23 cellular contexts compared by ENCODE assay signal in genomic region chr14:33717866-33718265, GRCh38.
DNase-seq lines count a peak whose midpoint lies in the region; ATAC-seq and TF ChIP-seq lines count a peak whose summit lies in the region.
"Had no signal": no experiment of that assay in that cellular context is flagged by ENCODE, and none has a peak within 500 bp of the region (broad histone marks: within the 10 kb centered on the region; RNA-seq: fewer than 3 reads in every experiment).

No MANE protein-coding gene starts in this region.

- peaks cover 7% of the 10 kb centered on the region for H3K36me3 Mint-ChIP-seq in MCF 10A (ENCODE audit: insufficient read depth, unreplicated experiment)
- H3K36me3 Mint-ChIP-seq: CD14-positive monocyte; CD8-positive, alpha-beta memory T cell had no signal

- BruUV-seq in mammary epithelial cell (replicated peaks; lab: Mats Ljungman, UMichigan) = no TSS peak
- BruUV-seq in MCF 10A (replicated peaks; lab: Mats Ljungman, UMichigan) = no TSS peak

- H3K9ac ChIP-seq in mammary epithelial cell (ENCODE audit: insufficient read depth, low read length) = no peak overlapping the region
- H3K9ac ChIP-seq: BLaER1 treated with 17β-estradiol and CSF1 and Interleukin-3, amounts not matched to agents 10 nM and 100 nM had no signal

- H3K27me3 ChIP-seq in mammary epithelial cell (ENCODE audit: insufficient read depth, low read length) = no peaks in the 10 kb centered on the region
- no peaks in the 10 kb centered on the region for H3K27me3 ChIP-seq in foreskin keratinocyte
- no peaks in the 10 kb centered on the region for H3K27me3 ChIP-seq in prostate gland (replicated peaks; ENCODE audit: insufficient read depth)
- H3K27me3 ChIP-seq in ascending aorta = no peaks in the 10 kb centered on the region
- H3K27me3 ChIP-seq: BE2C; BLaER1 treated with 17β-estradiol and CSF1 and Interleukin-3, amounts not matched to agents 10 nM and 100 nM had no signal

- H3K27me3 Mint-ChIP-seq in MCF 10A (ENCODE audit: insufficient read depth, unreplicated experiment) = no peaks in the 10 kb centered on the region
- H3K27me3 Mint-ChIP-seq: CD8-positive, alpha-beta memory T cell had no signal

- dilution Hi-C loops in mammary epithelial cell (cut with HindIII; ENCODE audit: low sequenced_read_pairs) = no loop called here

- H3K36me3 ChIP-seq in mammary epithelial cell (ENCODE audit: insufficient read depth, low read length) = no peaks in the 10 kb centered on the region
- H3K36me3 ChIP-seq in prostate gland = no peaks in the 10 kb centered on the region
- no peaks in the 10 kb centered on the region for H3K36me3 ChIP-seq in ascending aorta
- H3K36me3 ChIP-seq: BE2C; BLaER1 treated with 17β-estradiol and CSF1 and Interleukin-3, amounts not matched to agents 10 nM and 100 nM; HAP-1 had no signal

- peak overlapping the region; percentile 32 for H2AFZ ChIP-seq in mammary epithelial cell (ENCODE audit: low read depth, low read length)

- H3K4me2 ChIP-seq in mammary epithelial cell (ENCODE audit: insufficient read depth, low read depth, low read length) = peak overlapping the region; percentile 54
- H3K4me2 ChIP-seq: A549; BLaER1 treated with 17β-estradiol and CSF1 and Interleukin-3, amounts not matched to agents 10 nM and 100 nM had no signal

- CTCF ChIA-PET in mammary epithelial cell (lab: Charles Lee; ENCODE audit: low non-redundant PET) (no interaction called here), MCF 10A (lab: Yijun Ruan, JAX) (interaction anchor here (0.9 to 1.0 kb wide), 2 partner anchors 596 to 1142 kb away, joined by 4 read pairs; no protein-coding TSS in a partner anchor), RWPE1 (lab: Yijun Ruan, JAX) (no interaction called here)

- no peaks in the 10 kb centered on the region for H4K20me1 ChIP-seq in mammary epithelial cell (ENCODE audit: insufficient read depth, low read length)
- H4K20me1 ChIP-seq: BLaER1 treated with 17β-estradiol and CSF1 and Interleukin-3, amounts not matched to agents 10 nM and 100 nM had no signal

- no peak overlapping the region for H3K27ac Mint-ChIP-seq in MCF 10A (ENCODE audit: low read depth, unreplicated experiment)
- H3K27ac Mint-ChIP-seq: CD14-positive monocyte; CD4-positive, alpha-beta T cell; CD8-positive, alpha-beta memory T cell; HFFc6 had no signal

- in situ Hi-C loops in mammary epithelial cell (cut with MboI; ENCODE audit: low sequenced_read_pairs in 2 of 2) = no loop called here

- no peaks in the 10 kb centered on the region for H3K79me2 ChIP-seq in mammary epithelial cell (ENCODE audit: insufficient read depth, low read length)

- H3K4me1 ChIP-seq in mammary epithelial cell (ENCODE audit: insufficient read depth, low read length) = no peaks in the 10 kb centered on the region
- H3K4me1 ChIP-seq in foreskin keratinocyte = peaks cover 6% of the 10 kb centered on the region
- no peaks in the 10 kb centered on the region for H3K4me1 ChIP-seq in prostate gland (replicated peaks)
- no peaks in the 10 kb centered on the region for H3K4me1 ChIP-seq in ascending aorta
- H3K4me1 ChIP-seq: A549, BE2C had no signal

- DNase-seq in mammary epithelial cell (peak; percentile 48), MCF 10A (ENCODE audit: unreplicated experiment) (no peak), RWPE1 (ENCODE audit: low spot score) (peak; percentile 16), foreskin keratinocyte (peak; percentile 46 to 71), prostate gland (ENCODE audit: low spot score) (peak; percentile 19), NCI-H748 treated with DMSO at 0.1 percent for 48 hours (lab: John Stamatoyannopoulos, UW) (no peak), ascending aorta (ENCODE audit: low spot score in 2 of 2) (no peak)
- DNase-seq: 8988T; ACHN; AML-193; BE2C; CD4-positive, alpha-beta T cell; CD8-positive, alpha-beta memory T cell; DMS 273 treated with DMSO at 0.1 percent for 48 hours; DMS79; EL; GDM1; GOT3; HFFc6 had no signal

- H3K9me3 Mint-ChIP-seq in MCF 10A (ENCODE audit: unreplicated experiment) = peaks cover 14% of the 10 kb centered on the region
- H3K9me3 Mint-ChIP-seq: CD4-positive, alpha-beta T cell had no signal

- H3K4me1 Mint-ChIP-seq in MCF 10A (ENCODE audit: insufficient read depth, unreplicated experiment) = no peaks in the 10 kb centered on the region
- H3K4me1 Mint-ChIP-seq: CD14-positive monocyte; CD8-positive, alpha-beta memory T cell had no signal

- no peak for TF ChIP-seq CTCF in mammary epithelial cell (conservative IDR thresholded peaks at IDR 0.05 in 1 of 2, IDR thresholded peaks at IDR 0.05 in 1 of 2; ENCODE audit: extremely low read depth in 1 of 2, insufficient read depth in 1 of 2, low read depth in 1 of 2, low read length in 2 of 2)
- TF ChIP-seq CTCF in MCF 10A (IDR thresholded peaks at IDR 0.05; ENCODE audit: unreplicated experiment) = no peak
- TF ChIP-seq CTCF in RWPE1 (conservative IDR thresholded peaks at IDR 0.05; ENCODE audit: low read depth) = no peak
- no peak for TF ChIP-seq CTCF in foreskin keratinocyte (conservative IDR thresholded peaks at IDR 0.05)
- TF ChIP-seq CTCF in prostate gland (IDR thresholded peaks at IDR 0.05) = no peak
- TF ChIP-seq CTCF in ascending aorta (IDR thresholded peaks at IDR 0.05) = no peak

- H3K4me3 ChIP-seq in mammary epithelial cell (replicated peaks in 1 of 3; ENCODE audit: insufficient read depth in 1 of 3, low read depth in 2 of 3, low read length in 3 of 3) (no peak overlapping the region), prostate gland (no peak overlapping the region), ascending aorta (no peak overlapping the region)
- H3K4me3 ChIP-seq: A549; BLaER1 treated with 17β-estradiol and CSF1 and Interleukin-3, amounts not matched to agents 10 nM and 100 nM; HAP-1 had no signal

- H3K27ac ChIP-seq in mammary epithelial cell (ENCODE audit: insufficient read depth, low read depth, low read length) = no peak overlapping the region
- H3K27ac ChIP-seq in RWPE1 = no peak overlapping the region
- H3K27ac ChIP-seq in foreskin keratinocyte = no peak overlapping the region
- no peak overlapping the region for H3K27ac ChIP-seq in prostate gland
- no peak overlapping the region for H3K27ac ChIP-seq in ascending aorta
- H3K27ac ChIP-seq: A549; BLaER1 treated with 17β-estradiol and CSF1 and Interleukin-3, amounts not matched to agents 10 nM and 100 nM had no signal

- intact Hi-C loops in mammary epithelial cell (cut with micrococcal nuclease) = no loop called here
- intact Hi-C loops in MCF 10A (cut with micrococcal nuclease) = no loop called here
- intact Hi-C loops in prostate gland (cut with DNase I) = no loop called here
- intact Hi-C loops in ascending aorta (cut with DNase I) = no loop called here

- H3K9me3 ChIP-seq in mammary epithelial cell (replicated peaks; ENCODE audit: insufficient read depth, low read length) (no peaks in the 10 kb centered on the region), prostate gland (no peaks in the 10 kb centered on the region), ascending aorta (no peaks in the 10 kb centered on the region)
- H3K9me3 ChIP-seq: A549; BE2C; BLaER1 treated with 17β-estradiol and CSF1 and Interleukin-3, amounts not matched to agents 10 nM and 100 nM; HAP-1 had no signal

- no peak for TF ChIP-seq POLR2A in prostate gland (IDR thresholded peaks at IDR 0.05)

- no peak for ATAC-seq in foreskin keratinocyte
- ATAC-seq: A549 had no signal

- no peak overlapping the region for H3K4me3 Mint-ChIP-seq in MCF 10A (ENCODE audit: unreplicated experiment)
- H3K4me3 Mint-ChIP-seq: CD14-positive monocyte; CD4-positive, alpha-beta T cell; CD8-positive, alpha-beta memory T cell; HFFc6 had no signal

- WGBS in mammary epithelial cell (ENCODE audit: low coverage, missing lambda C conversion rate) = 22% methylated on average over 4 of the region's 4 CpGs
- 62% methylated on average over 4 of the region's 4 CpGs for WGBS in prostate gland

- POLR2A ChIA-PET in MCF 10A (lab: Yijun Ruan, JAX) = no interaction called here
- POLR2A ChIA-PET in RWPE1 (lab: Yijun Ruan, JAX; ENCODE audit: low non-redundant PET) = no interaction called here

Comparison
In these comparisons a context has a peak if more than half of its experiments do, and no peak if none do; other contexts are left out.
1. DNase-seq: peak in mammary epithelial cell (single experiment), RWPE1 (single experiment), foreskin keratinocyte (2 of 2) and prostate gland (single experiment); none in MCF 10A (single experiment), NCI-H748 treated with DMSO at 0.1 percent for 48 hours (single experiment) and ascending aorta (0 of 2).